In genomic region chr14:106872619-106873446, GRCh38 we compare ENCODE assay signal across 8 cellular contexts.
A peak's percentile ranks its signal among the peaks of the same experiment; 100 is the strongest.
DNase-seq lines count a peak whose midpoint lies in the region; ATAC-seq and TF ChIP-seq lines count a peak whose summit lies in the region.

No MANE protein-coding gene starts in this region.

- TF ChIP-seq POLR2A in right lobe of liver (IDR thresholded peaks at IDR 0.05) = no peak

- ATAC-seq in GM19035 (IDR thresholded peaks at IDR 0.05; ENCODE audit: unreplicated experiment) = peak; percentile 66
- peak; percentile 81 to 88 (median 86) for ATAC-seq in right lobe of liver
- peak; percentile 94 for ATAC-seq in stimulated activated naive CD8-positive, alpha-beta T cell treated with anti-CD3 and anti-CD28 coated beads, Interleukin-15, Interleukin-2, amounts not matched to agents 100 U/mL and 50 U/mL, for 24 hours

- H3K27me3 Mint-ChIP-seq in neural progenitor cell (ENCODE audit: insufficient read depth, low read depth) = peaks cover 5% of the 10 kb centered on the region

- H3K36me3 ChIP-seq in BLaER1 treated with 17β-estradiol and CSF1 and Interleukin-3, amounts not matched to agents 10 nM and 100 nM = no peaks in the 10 kb centered on the region
- H3K36me3 ChIP-seq in right lobe of liver (no peaks in the 10 kb centered on the region), neural progenitor cell (no peaks in the 10 kb centered on the region)

- no peak overlapping the region for H2AFZ ChIP-seq in neural progenitor cell (replicated peaks)

- no peaks in the 10 kb centered on the region for H3K4me1 Mint-ChIP-seq in neural progenitor cell

- peaks cover 46% of the 10 kb centered on the region for H3K9me3 Mint-ChIP-seq in neural progenitor cell

- peaks cover 0 to 6% (median 0%) of the 10 kb centered on the region in 11 experiments; a peak in 1 of 22 replicates for H4K20me1 ChIP-seq in BLaER1 treated with 17β-estradiol and CSF1 and Interleukin-3, amounts not matched to agents 10 nM and 100 nM
- H4K20me1 ChIP-seq in neural progenitor cell (ENCODE audit: low read depth) = no peaks in the 10 kb centered on the region

- no peaks in the 10 kb centered on the region for H3K9me3 ChIP-seq in BLaER1 treated with 17β-estradiol and CSF1 and Interleukin-3, amounts not matched to agents 10 nM and 100 nM (replicated peaks in 1 of 11)
- no peaks in the 10 kb centered on the region for H3K9me3 ChIP-seq in right lobe of liver
- peaks cover 25% of the 10 kb centered on the region for H3K9me3 ChIP-seq in neural progenitor cell (ENCODE audit: low read depth)

- no peak overlapping the region for H3K4me3 Mint-ChIP-seq in neural progenitor cell

- no peak overlapping the region for H3K27ac Mint-ChIP-seq in neural progenitor cell

- TF ChIP-seq CTCF in LNCAP (IDR thresholded peaks at IDR 0.05) (peak; percentile 88), right lobe of liver (IDR thresholded peaks at IDR 0.05) (peak; percentile 36 to 51 (median 44)), neural progenitor cell (IDR thresholded peaks at IDR 0.05) (no peak)

- H3K9ac ChIP-seq in BLaER1 treated with 17β-estradiol and CSF1 and Interleukin-3, amounts not matched to agents 10 nM and 100 nM = peak overlapping the region in 8 of 11 experiments; percentile 17 to 72 (median 48); a peak in 12 of 22 replicates
- no peak overlapping the region for H3K9ac ChIP-seq in neural progenitor cell

- H3F3A ChIP-seq in neural progenitor cell (ENCODE audit: low read depth) = no peaks in the 10 kb centered on the region

- peak overlapping the region in 9 of 11 experiments; percentile 57 to 89 (median 78); a peak in 18 of 22 replicates for H3K27ac ChIP-seq in BLaER1 treated with 17β-estradiol and CSF1 and Interleukin-3, amounts not matched to agents 10 nM and 100 nM
- no peak overlapping the region for H3K27ac ChIP-seq in right lobe of liver
- no peak overlapping the region for H3K27ac ChIP-seq in neural progenitor cell

- H3K4me2 ChIP-seq in BLaER1 treated with 17β-estradiol and CSF1 and Interleukin-3, amounts not matched to agents 10 nM and 100 nM = peak overlapping the region; percentile 69 to 95 (median 85)
- no peak overlapping the region for H3K4me2 ChIP-seq in neural progenitor cell

- 36% methylated on average over 12 of the region's 23 CpGs for WGBS in right lobe of liver (ENCODE audit: insufficient coverage, low coverage, low lambda C conversion rate, missing lambda C conversion rate)

- peak overlapping the region in 6 of 10 experiments; percentile 1 to 43 (median 38); a peak in 9 of 20 replicates for H3K4me3 ChIP-seq in BLaER1 treated with 17β-estradiol and CSF1 and Interleukin-3, amounts not matched to agents 10 nM and 100 nM
- no peak overlapping the region for H3K4me3 ChIP-seq in right lobe of liver
- H3K4me3 ChIP-seq in neural progenitor cell = no peak overlapping the region

- intact Hi-C loops in right lobe of liver (cut with DNase I) = no loop called here

- no peaks in the 10 kb centered on the region for H3K27me3 ChIP-seq in BLaER1 treated with 17β-estradiol and CSF1 and Interleukin-3, amounts not matched to agents 10 nM and 100 nM
- H3K27me3 ChIP-seq in right lobe of liver (no peaks in the 10 kb centered on the region), neural progenitor cell (no peaks in the 10 kb centered on the region)

- H3K79me2 ChIP-seq in neural progenitor cell (ENCODE audit: low read depth) = no peaks in the 10 kb centered on the region

- DNase-seq in SKM-1 (lab: John Stamatoyannopoulos, UW; ENCODE audit: unreplicated experiment) (peak; percentile 11), right lobe of liver (peak; percentile 60 to 74 (median 73)), neural progenitor cell (ENCODE audit: low spot score) (no peak)
- peak; percentile 90 for DNase-seq in activated naive CD4-positive, alpha-beta T cell treated with Interleukin-2 at 50 U/mL for 16 hours
- DNase-seq in stimulated activated naive CD8-positive, alpha-beta T cell treated with anti-CD3 and anti-CD28 coated beads, Interleukin-15, Interleukin-2, amounts not matched to agents 100 U/mL and 50 U/mL, for 24 hours = peak; percentile 92

- peaks cover 38 to 77% (median 61%) of the 10 kb centered on the region in 10 experiments for H3K4me1 ChIP-seq in BLaER1 treated with 17β-estradiol and CSF1 and Interleukin-3, amounts not matched to agents 10 nM and 100 nM
- H3K4me1 ChIP-seq in right lobe of liver (no peaks in the 10 kb centered on the region), neural progenitor cell (no peaks in the 10 kb centered on the region)

- no peaks in the 10 kb centered on the region for H3K36me3 Mint-ChIP-seq in neural progenitor cell

Comparison
In these comparisons a context has a peak if more than half of its experiments do, and no peak if none do; other contexts are left out.
1. H3K27ac ChIP-seq: peak in BLaER1 treated with 17β-estradiol and CSF1 and Interleukin-3, amounts not matched to agents 10 nM and 100 nM (9 of 11); none in right lobe of liver (0 of 3) and neural progenitor cell (single experiment).
2. H3K4me3 ChIP-seq: peak in BLaER1 treated with 17β-estradiol and CSF1 and Interleukin-3, amounts not matched to agents 10 nM and 100 nM (6 of 10); none in right lobe of liver (0 of 3) and neural progenitor cell (single experiment).
3. Peak in every context shown above with its lines, with median percentiles within 50 percentile points of each other: ATAC-seq.